ENCODE assay signal across 28 cellular contexts in the genomic region with DNA sequence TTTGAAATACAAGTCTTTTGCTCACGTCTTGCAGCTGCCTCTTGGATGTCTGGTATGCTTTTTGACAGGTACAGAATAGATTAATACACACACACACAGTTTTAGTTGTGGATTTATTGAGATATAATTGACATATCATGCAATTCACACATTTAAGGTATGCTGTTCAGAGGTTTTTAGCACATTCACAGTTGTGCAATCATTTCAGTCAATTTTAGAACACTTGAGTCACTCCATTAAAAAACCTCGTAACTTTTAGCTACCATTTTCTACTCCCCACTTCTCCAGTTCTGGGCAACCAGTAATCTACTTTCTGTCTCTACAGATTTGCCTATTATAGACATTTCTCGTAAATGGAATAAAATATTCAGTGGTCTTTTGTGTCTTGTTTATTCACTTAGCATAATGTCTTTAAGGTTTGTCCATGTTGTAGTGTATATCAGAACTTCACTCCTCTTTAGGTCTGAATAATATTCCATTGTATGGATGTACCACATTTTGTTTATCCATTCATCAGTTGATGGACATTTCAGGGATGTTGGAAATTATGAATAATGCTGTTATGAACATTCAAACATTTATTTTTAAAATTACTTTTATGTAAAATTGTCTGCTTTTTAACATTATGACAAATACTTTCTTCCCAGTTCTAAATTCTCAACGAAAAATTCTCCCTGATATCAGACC. TPM values are rescaled to one million over a fixed set of nuclear protein-coding genes. Genes with fewer than 3 reads are reported as not detected.
DNase-seq lines count a peak whose midpoint lies in the region; ATAC-seq, FAIRE-seq and TF ChIP-seq lines count a peak whose summit lies in the region.
"Had no signal": no experiment of that assay in that cellular context is flagged by ENCODE, and none has a peak within 500 bp of the region (broad histone marks: within the 10 kb centered on the region; RNA-seq: fewer than 3 reads in every experiment).

No MANE protein-coding gene starts in this region.

- H2BK15ac ChIP-seq in IMR-90 (ENCODE audit: low read depth, low read length) = no peak overlapping the region

- H3K79me1 ChIP-seq in IMR-90 (ENCODE audit: low read depth in 1 of 2, low read length in 2 of 2) = peaks cover 7 to 11% of the 10 kb centered on the region in 2 experiments; a peak in 3 of 4 replicates

- H2AK5ac ChIP-seq in IMR-90 (ENCODE audit: low read depth, low read length) = no peak overlapping the region

- H3K9me1 ChIP-seq in IMR-90 (ENCODE audit: insufficient read depth, low read length) = no peaks in the 10 kb centered on the region

- H3K4me1 Mint-ChIP-seq in nephron = peaks cover 10% of the 10 kb centered on the region
- H3K4me1 Mint-ChIP-seq in activated T-helper 2 cell treated with anti-CD3 and anti-CD28 coated beads, Interferon-gamma antibody, Interleukin-2, Interleukin-4, amounts not matched to agents 10 μg/mL and 5 μg/mL and 100 μg/mL, durations not matched to agents 14 hours and 24 hours and 36 hours (ENCODE audit: low read depth) = peaks cover 16% of the 10 kb centered on the region

- H2BK5ac ChIP-seq in IMR-90 (ENCODE audit: low read depth, low read length, poor library complexity, severe bottlenecking) = no peak overlapping the region

- TF ChIP-seq RAD21 in IMR-90 (IDR thresholded peaks at IDR 0.05; ENCODE audit: low read length) = no peak

- peaks cover 8% of the 10 kb centered on the region for H3K36me3 Mint-ChIP-seq in nephron (ENCODE audit: low read depth)
- peaks cover 7% of the 10 kb centered on the region for H3K36me3 Mint-ChIP-seq in activated T-helper 2 cell treated with anti-CD3 and anti-CD28 coated beads, Interferon-gamma antibody, Interleukin-2, Interleukin-4, amounts not matched to agents 10 μg/mL and 5 μg/mL and 100 μg/mL, durations not matched to agents 14 hours and 24 hours and 36 hours (ENCODE audit: low read depth)

- no peak overlapping the region for H3K18ac ChIP-seq in IMR-90 (ENCODE audit: low read depth, low read length)

- no CpG with 5 or more reads among the region's 4 CpGs for WGBS in IMR-90 (ENCODE audit: extremely low coverage in 2 of 2, insufficient read length in 1 of 2), 2 experiments

- peaks cover 12% of the 10 kb centered on the region; the same call in 1 of the 2 replicates for H4K20me1 ChIP-seq in IMR-90 (ENCODE audit: insufficient read depth, low read length)

- H3K4ac ChIP-seq in IMR-90 (ENCODE audit: low read depth, low read length) = no peak overlapping the region

- no peak overlapping the region for H2AK9ac ChIP-seq in IMR-90 (replicated peaks; ENCODE audit: low read depth, low read length, poor library complexity)

- H3K9ac ChIP-seq in IMR-90 (ENCODE audit: low read depth, low read length) = no peak overlapping the region

- H4K8ac ChIP-seq in IMR-90 (ENCODE audit: low read depth in 2 of 2, low read length in 2 of 2) = no peak overlapping the region

- H3K4me2 ChIP-seq in IMR-90 (ENCODE audit: low read depth, low read length) = no peak overlapping the region

- peaks cover 2% of the 10 kb centered on the region; the same call in 1 of the 2 replicates for H3K4me1 ChIP-seq in IMR-90 (ENCODE audit: control insufficient read depth, insufficient read depth, low read length)

- H3K4me3 ChIP-seq in IMR-90 (ENCODE audit: insufficient read depth, low read depth, low read length) = no peak overlapping the region
- H3K4me3 ChIP-seq: MG63 had no signal

- peak; percentile 13 for FAIRE-seq in G401.6 (lab: Jason Lieb, UNC)

- no peaks in the 10 kb centered on the region for H3K9me3 Mint-ChIP-seq in nephron
- no peaks in the 10 kb centered on the region for H3K9me3 Mint-ChIP-seq in activated T-helper 2 cell treated with anti-CD3 and anti-CD28 coated beads, Interferon-gamma antibody, Interleukin-2, Interleukin-4, amounts not matched to agents 10 μg/mL and 5 μg/mL and 100 μg/mL, durations not matched to agents 14 hours and 24 hours and 36 hours
- H3K9me3 Mint-ChIP-seq: CD8-positive, alpha-beta memory T cell; HFFc6 had no signal

- H2BK20ac ChIP-seq in IMR-90 (ENCODE audit: low read depth, low read length) = no peak overlapping the region

- H3K27ac ChIP-seq in IMR-90 (ENCODE audit: insufficient read depth, low read length) = no peak overlapping the region

- intact Hi-C loops in IMR-90 (cut with micrococcal nuclease) = loop anchor here (10.0 kb wide), 1 partner anchor 251 kb away; no protein-coding TSS in a partner anchor
- intact Hi-C loops in activated T-helper 2 cell treated with anti-CD3 and anti-CD28 coated beads, Interferon-gamma antibody, Interleukin-2, Interleukin-4, amounts not matched to agents 10 μg/mL and 5 μg/mL and 100 μg/mL, durations not matched to agents 14 hours and 24 hours and 36 hours (cut with micrococcal nuclease) = loop anchor here (5.0 kb wide), 2 partner anchors 109 to 946 kb away; partner anchors contain the start of gene XPO4

- no peak for ATAC-seq in IMR-90 (ENCODE audit: low read depth)
- ATAC-seq in GM21825 (IDR thresholded peaks at IDR 0.05; ENCODE audit: unreplicated experiment) = no peak
- ATAC-seq: GM23338, PC-3, T-helper 17 cell had no signal

- no peak overlapping the region for H3K14ac ChIP-seq in IMR-90 (replicated peaks; ENCODE audit: low read depth, low read length)

- no peak for DNase-seq in IMR-90
- DNase-seq in OCI-M1 (lab: John Stamatoyannopoulos, UW) = peak; percentile 1
- DNase-seq in activated T-helper 2 cell treated with anti-CD3 and anti-CD28 coated beads, Interferon-gamma antibody, Interleukin-2, Interleukin-4, amounts not matched to agents 10 μg/mL and 5 μg/mL and 100 μg/mL, durations not matched to agents 14 hours and 24 hours and 36 hours (ENCODE audit: low spot score) = no peak
- no peak for DNase-seq in stimulated activated naive CD4-positive, alpha-beta T cell (lab: John Stamatoyannopoulos, UW)
- DNase-seq: C1 segment of cervical spinal cord; Calu3; CD8-positive, alpha-beta memory T cell; DMS153; DND-41; H9; HFFc6; KG1; MG63; NCI-H1092 treated with DMSO at 0.1 percent for 48 hours; NCI-H1436; NCI-H187; NCI-H2081 treated with DMSO at 0.1 percent for 48 hours; NCI-H2171; NCI-H226; NCI-H510A; NCI-H69; PC-3; SW 1271; T-helper 17 cell had no signal

- TF ChIP-seq POLR2A in IMR-90 (IDR thresholded peaks at IDR 0.05; ENCODE audit: low read depth, low read length) = no peak

- no peak overlapping the region for H3K56ac ChIP-seq in IMR-90 (ENCODE audit: extremely low read depth, insufficient read depth, low read length)

- in situ Hi-C loops in IMR-90 (cut with MboI; ENCODE audit: low sequenced_read_pairs) = no loop called here

- BruUV-seq in IMR-90 (replicated peaks; lab: Mats Ljungman, UMichigan) = no TSS peak

- POLR2A ChIA-PET in IMR-90 (lab: Charles Lee; ENCODE audit: unreplicated experiment) = no interaction called here

- no peak overlapping the region for H4K91ac ChIP-seq in IMR-90 (ENCODE audit: insufficient read depth, low read depth, low read length)

- H3K4me3 Mint-ChIP-seq in nephron = peak overlapping the region in 2 of 3 experiments; percentile 30 to 55
- no peak overlapping the region for H3K4me3 Mint-ChIP-seq in activated T-helper 2 cell treated with anti-CD3 and anti-CD28 coated beads, Interferon-gamma antibody, Interleukin-2, Interleukin-4, amounts not matched to agents 10 μg/mL and 5 μg/mL and 100 μg/mL, durations not matched to agents 14 hours and 24 hours and 36 hours (ENCODE audit: low read depth)
- H3K4me3 Mint-ChIP-seq: HFFc6 had no signal

- no peaks in the 10 kb centered on the region for H3K9me3 ChIP-seq in IMR-90 (ENCODE audit: control insufficient read depth, insufficient read depth, low read length)
- H3K9me3 ChIP-seq: MG63 had no signal

- peak overlapping the region in 1 of 3 experiments; percentile 96 for H3K27ac Mint-ChIP-seq in nephron
- H3K27ac Mint-ChIP-seq in activated T-helper 2 cell treated with anti-CD3 and anti-CD28 coated beads, Interferon-gamma antibody, Interleukin-2, Interleukin-4, amounts not matched to agents 10 μg/mL and 5 μg/mL and 100 μg/mL, durations not matched to agents 14 hours and 24 hours and 36 hours = no peak overlapping the region
- H3K27ac Mint-ChIP-seq: GM23338, HFFc6 had no signal

- dilution Hi-C loops in IMR-90 (cut with HindIII; ENCODE audit: low sequenced_read_pairs, unreplicated experiment) = no loop called here

- H2AFZ ChIP-seq in IMR-90 (replicated peaks; ENCODE audit: low read length, poor library complexity) = no peak overlapping the region
- H2AFZ ChIP-seq: GM23338 had no signal

- 0 out of 2 replicates have a peak, but pooled peaks cover 1% of the 10 kb centered on the region for H3K36me3 ChIP-seq in IMR-90 (ENCODE audit: control insufficient read depth, insufficient read depth, low read length)

- no peaks in the 10 kb centered on the region for H3K27me3 Mint-ChIP-seq in nephron (ENCODE audit: low read depth)
- peaks cover 6% of the 10 kb centered on the region for H3K27me3 Mint-ChIP-seq in activated T-helper 2 cell treated with anti-CD3 and anti-CD28 coated beads, Interferon-gamma antibody, Interleukin-2, Interleukin-4, amounts not matched to agents 10 μg/mL and 5 μg/mL and 100 μg/mL, durations not matched to agents 14 hours and 24 hours and 36 hours (ENCODE audit: low read depth)
- H3K27me3 Mint-ChIP-seq: T-helper 17 cell had no signal

- H4K5ac ChIP-seq in IMR-90 (ENCODE audit: low read depth, low read length) = no peak overlapping the region

- H3K27me3 ChIP-seq in IMR-90 (ENCODE audit: control insufficient read depth, insufficient read depth, low read length) = no peaks in the 10 kb centered on the region
- H3K27me3 ChIP-seq: MG63 had no signal

- CTCF ChIA-PET in IMR-90 (lab: Yijun Ruan, JAX) = interaction anchor here (0.6 to 1.1 kb wide), 2 partner anchors 26 to 28 kb away, joined by 3 to 5 read pairs; no protein-coding TSS in a partner anchor

- no peak overlapping the region for H3K23ac ChIP-seq in IMR-90 (ENCODE audit: low read depth, low read length)

- TF ChIP-seq CTCF in IMR-90 (conservative IDR thresholded peaks at IDR 0.05; ENCODE audit: low read depth, low read length) (no peak), nephron (IDR thresholded peaks at IDR 0.05; ENCODE audit: unreplicated experiment in 3 of 3) (no peak)

- no peak overlapping the region for H2BK120ac ChIP-seq in IMR-90 (ENCODE audit: low read depth, low read length)

TF ChIP-seq in IMR-90, 13 proteins besides CTCF, POLR2A, EP300 and RAD21:
- TF ChIP-seq FOS (IDR thresholded peaks at IDR 0.05; ENCODE audit: low read depth, low read length) = no peak
- TF ChIP-seq MXI1 (IDR thresholded peaks at IDR 0.05; ENCODE audit: borderline replicate concordance, low read depth, low read length) = no peak
- TF ChIP-seq NFE2L2 (IDR thresholded peaks at IDR 0.05; ENCODE audit: low read depth, low read length) = no peak
- no peak for TF ChIP-seq MAFK (IDR thresholded peaks at IDR 0.05; ENCODE audit: low read depth, low read length)
- TF ChIP-seq CEBPB (IDR thresholded peaks at IDR 0.05; ENCODE audit: low read depth, low read length) = peak; percentile 64

RNA-seq across cellular contexts. Expression of gene ZMYM2, which starts 2.5 kb away (rescaled TPM):
- 51.1 and 60.3 TPM in 2 replicates for total RNA-seq in IMR-90 (2012; rRNA removed)
- 10.8 and 15.7 TPM in 2 replicates for polyA plus RNA-seq in IMR-90 (2012; rRNA removed)
- 1.5 and 1.7 TPM in 2 replicates for polyA plus RNA-seq in IMR-90 (2012; cell fraction: cytosol; rRNA removed)
- polyA plus RNA-seq in IMR-90 (2012; cell fraction: nucleus; rRNA removed; ENCODE audit: low replicate concordance) = 4.1 and 52.3 TPM in 2 replicates
- total RNA-seq in activated T-helper 2 cell treated with anti-CD3 and anti-CD28 coated beads, Interferon-gamma antibody, Interleukin-2, Interleukin-4, amounts not matched to agents 10 μg/mL and 5 μg/mL and 100 μg/mL, durations not matched to agents 14 hours and 24 hours and 36 hours = 73.2 and 74.6 TPM in 2 replicates
